In genomic region chr1:12473596-12474329, GRCh38 we compare ENCODE assay signal across 9 cellular contexts.
DNase-seq lines count a peak whose midpoint lies in the region; ATAC-seq and TF ChIP-seq lines count a peak whose summit lies in the region.
"Had no signal": no experiment of that assay in that cellular context is flagged by ENCODE, and none has a peak within 500 bp of the region (broad histone marks: within the 10 kb centered on the region; RNA-seq: fewer than 3 reads in every experiment).

No MANE protein-coding gene starts in this region.

- no peaks in the 10 kb centered on the region for H3K27me3 ChIP-seq in CD8-positive, alpha-beta memory T cell (ENCODE audit: insufficient read depth, low read length, poor library complexity, severe bottlenecking)
- H3K27me3 ChIP-seq in SJCRH30: no peaks in the 10 kb centered on the region
- no peaks in the 10 kb centered on the region for H3K27me3 ChIP-seq in gastroesophageal sphincter
- H3K27me3 ChIP-seq in prostate gland (replicated peaks; ENCODE audit: insufficient read depth): no peaks in the 10 kb centered on the region

- H3K27ac Mint-ChIP-seq in CD8-positive, alpha-beta memory T cell: peak overlapping the region; percentile 91 to 98 (median 96)

- TF ChIP-seq POLR2A in gastroesophageal sphincter (IDR thresholded peaks at IDR 0.05) (no peak), prostate gland (IDR thresholded peaks at IDR 0.05) (no peak)

- no peaks in the 10 kb centered on the region for H3K9me3 ChIP-seq in CD8-positive, alpha-beta memory T cell (ENCODE audit: low read length)
- H3K9me3 ChIP-seq in SJCRH30 (replicated peaks) (no peaks in the 10 kb centered on the region), gastroesophageal sphincter (no peaks in the 10 kb centered on the region), prostate gland (no peaks in the 10 kb centered on the region)

- no peaks in the 10 kb centered on the region for H3K27me3 Mint-ChIP-seq in CD8-positive, alpha-beta memory T cell

- TF ChIP-seq CTCF in gastroesophageal sphincter (IDR thresholded peaks at IDR 0.05) (no peak), prostate gland (IDR thresholded peaks at IDR 0.05) (no peak)

- H3K4me3 ChIP-seq in CD8-positive, alpha-beta memory T cell (ENCODE audit: low read length): peak overlapping the region; percentile 13
- H3K4me3 ChIP-seq in SJCRH30 (no peak overlapping the region), gastroesophageal sphincter (no peak overlapping the region), prostate gland (no peak overlapping the region)

- H3K36me3 Mint-ChIP-seq in CD8-positive, alpha-beta memory T cell: peaks cover 0 to 3% (median 3%) of the 10 kb centered on the region in 3 donors

- ATAC-seq in gastroesophageal sphincter (no peak), GM18868 (IDR thresholded peaks at IDR 0.05; ENCODE audit: unreplicated experiment) (no peak), GM21717 (IDR thresholded peaks at IDR 0.05; ENCODE audit: unreplicated experiment) (no peak)

- H3K4me1 ChIP-seq in CD8-positive, alpha-beta memory T cell (ENCODE audit: insufficient read depth, low read length): peaks cover 95% of the 10 kb centered on the region
- peaks cover 52% of the 10 kb centered on the region for H3K4me1 ChIP-seq in SJCRH30
- peaks cover 44 to 93% (median 58%) of the 10 kb centered on the region in 3 donors for H3K4me1 ChIP-seq in gastroesophageal sphincter
- peaks cover 42% of the 10 kb centered on the region for H3K4me1 ChIP-seq in prostate gland (replicated peaks)

- CTCF ChIA-PET in CD8-positive, alpha-beta memory T cell (lab: Charles Lee): interaction anchor here (0.8 kb wide), 1 partner anchor 144 kb away, joined by 4 read pairs; the partner anchor contains the start of gene DHRS3

- no peak for TF ChIP-seq EP300 in gastroesophageal sphincter (IDR thresholded peaks at IDR 0.05)

- peak overlapping the region; percentile 20 to 86 (median 79) for H3K4me3 Mint-ChIP-seq in CD8-positive, alpha-beta memory T cell

- WGBS in gastroesophageal sphincter (ENCODE audit: low coverage in 1 of 2), 2 donors: 6 to 21% methylated on average over 7 to 9 of the region's 11 CpGs
- WGBS in prostate gland: 22% methylated on average over 11 of the region's 11 CpGs

- POLR2A ChIA-PET in CD8-positive, alpha-beta memory T cell (lab: Charles Lee): interaction anchor here (1.0 kb wide), 1 partner anchor 38 kb away, joined by 3 read pairs; no protein-coding TSS in a partner anchor

- H3K4me1 Mint-ChIP-seq in CD8-positive, alpha-beta memory T cell: peaks cover 79 to 90% (median 88%) of the 10 kb centered on the region in 3 donors

- intact Hi-C loops in prostate gland (cut with DNase I): no loop called here

- H3K36me3 ChIP-seq in CD8-positive, alpha-beta memory T cell (ENCODE audit: insufficient read depth, low read length): no peaks in the 10 kb centered on the region
- no peaks in the 10 kb centered on the region for H3K36me3 ChIP-seq in SJCRH30
- H3K36me3 ChIP-seq in gastroesophageal sphincter: no peaks in the 10 kb centered on the region
- no peaks in the 10 kb centered on the region for H3K36me3 ChIP-seq in prostate gland

- H3K27ac ChIP-seq in CD8-positive, alpha-beta memory T cell (ENCODE audit: low read depth, low read length): peak overlapping the region; percentile 56
- H3K27ac ChIP-seq in SJCRH30 (peak overlapping the region; percentile 60), gastroesophageal sphincter (peak overlapping the region; percentile 64 to 92 (median 86)), prostate gland (peak overlapping the region; percentile 76 to 85)
- H3K27ac ChIP-seq: parathyroid adenoma had no signal

- no peak for DNase-seq in CD8-positive, alpha-beta memory T cell
- DNase-seq in SJCRH30 (peak; percentile 77 to 89), prostate gland (ENCODE audit: low spot score) (no peak), HT-29 (ENCODE audit: low spot score) (no peak), NCI-H1105 (lab: John Stamatoyannopoulos, UW) (no peak)

- no peaks in the 10 kb centered on the region for H3K9me3 Mint-ChIP-seq in CD8-positive, alpha-beta memory T cell

Comparison
In these comparisons a context has a peak if more than half of its experiments do, and no peak if none do; other contexts are left out.
1. DNase-seq: peak in SJCRH30 (2 of 2); none in CD8-positive, alpha-beta memory T cell (0 of 5), prostate gland (single experiment), HT-29 (single experiment) and NCI-H1105 (single experiment).
2. Peak in every context shown above with its lines, with median percentiles within 50 percentile points of each other: H3K27ac ChIP-seq.